In genomic region chr17:8482546-8482945, GRCh38 we compare ENCODE assay signal across 13 cellular contexts.
"Had no signal": no experiment of that assay in that cellular context is flagged by ENCODE, and none has a peak within 500 bp of the region (broad histone marks: within the 10 kb centered on the region; RNA-seq: fewer than 3 reads in every experiment).

No MANE protein-coding gene starts in this region.

- H3K27ac Mint-ChIP-seq: activated CD4-positive, alpha-beta memory T cell treated with anti-CD3 and anti-CD28 coated beads for 36 hours; stimulated activated effector memory CD8-positive, alpha-beta T cell treated with anti-CD3 and anti-CD28 coated beads, Interleukin-12 subunit alpha, Interleukin-12 subunit beta, amount 100 ng/mL, for 72 hours had no signal

- H3K4me3 ChIP-seq: breast epithelium, gastroesophageal sphincter, lung, SJSA1 had no signal

- DNase-seq: activated CD4-positive, alpha-beta memory T cell treated with anti-CD3 and anti-CD28 coated beads for 36 hours; activated CD4-positive, alpha-beta T cell treated with anti-CD3 and anti-CD28 coated beads for 1 hour; activated T-cell treated with anti-CD3 and anti-CD28 coated beads, Interleukin-2, amount 50 U/mL, for 48 hours; effector CD8-positive, alpha-beta T cell; right cardiac atrium; small intestine; SW 1271 had no signal

- H3K4me3 Mint-ChIP-seq: activated CD4-positive, alpha-beta memory T cell treated with anti-CD3 and anti-CD28 coated beads for 36 hours; naive thymus-derived CD8-positive, alpha-beta T cell; stimulated activated effector memory CD8-positive, alpha-beta T cell treated with anti-CD3 and anti-CD28 coated beads, Interleukin-12 subunit alpha, Interleukin-12 subunit beta, amount 100 ng/mL, for 72 hours had no signal

- H3K4me1 Mint-ChIP-seq: stimulated activated effector memory CD8-positive, alpha-beta T cell treated with anti-CD3 and anti-CD28 coated beads, Interleukin-12 subunit alpha, Interleukin-12 subunit beta, amount 100 ng/mL, for 72 hours had no signal

- H3K27me3 Mint-ChIP-seq: activated CD4-positive, alpha-beta memory T cell treated with anti-CD3 and anti-CD28 coated beads for 36 hours; naive thymus-derived CD8-positive, alpha-beta T cell had no signal

- H3K27ac ChIP-seq: breast epithelium, SJSA1 had no signal

- ATAC-seq: gastroesophageal sphincter; naive thymus-derived CD8-positive, alpha-beta T cell; right cardiac atrium; stimulated activated effector memory CD8-positive, alpha-beta T cell treated with anti-CD3 and anti-CD28 coated beads, Interleukin-12 subunit alpha, Interleukin-12 subunit beta, amount 100 ng/mL, for 72 hours had no signal
